20 cellular contexts compared by ENCODE assay signal in the genomic region with DNA sequence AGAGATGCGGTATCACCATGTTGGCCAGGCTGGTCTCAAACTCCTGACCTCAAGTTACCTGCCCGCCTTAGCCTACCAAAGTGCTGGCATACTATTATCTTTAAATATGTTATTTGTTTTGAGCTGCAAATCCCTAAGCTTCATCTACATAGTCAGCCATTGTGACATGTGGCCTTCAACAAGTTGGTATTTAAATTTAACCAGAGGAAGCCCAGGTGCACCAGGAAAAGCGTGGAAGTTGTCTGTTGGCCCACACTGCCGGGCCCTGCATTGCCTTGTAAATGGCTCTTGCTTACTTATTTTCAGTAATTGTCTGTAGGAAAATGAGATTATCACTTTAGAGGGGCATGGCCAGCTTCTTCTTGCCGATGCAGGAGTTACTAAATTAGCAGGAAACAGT. TPM values are rescaled to one million over a fixed set of nuclear protein-coding genes. Genes with fewer than 3 reads are reported as not detected.
DNase-seq lines count a peak whose midpoint lies in the region; ATAC-seq, FAIRE-seq and TF ChIP-seq lines count a peak whose summit lies in the region.
"Had no signal": no experiment of that assay in that cellular context is flagged by ENCODE, and none has a peak within 500 bp of the region (broad histone marks: within the 10 kb centered on the region; RNA-seq: fewer than 3 reads in every experiment).

No MANE protein-coding gene starts in this region.

- no peak overlapping the region for H2AK5ac ChIP-seq in trophoblast cell (ENCODE audit: low read length)

- H3K27ac Mint-ChIP-seq in WTC11 = peak overlapping the region; percentile 97
- no peak overlapping the region for H3K27ac Mint-ChIP-seq in CD4-positive, alpha-beta memory T cell
- H3K27ac Mint-ChIP-seq: CD8-positive, alpha-beta T cell had no signal

- H2AFZ ChIP-seq in HepG2 (ENCODE audit: low read length) (no peak overlapping the region), trophoblast cell (ENCODE audit: insufficient read depth, low read length, poor library complexity) (no peak overlapping the region)

- no peak overlapping the region for H2BK120ac ChIP-seq in trophoblast cell (ENCODE audit: insufficient read depth, low read length, poor library complexity)

- no peak overlapping the region for H2BK12ac ChIP-seq in trophoblast cell (ENCODE audit: low read length)

- H3K4ac ChIP-seq in trophoblast cell (ENCODE audit: low read depth, low read length) = peak overlapping the region; percentile 92

- POLR2A ChIA-PET in HepG2 (lab: Yijun Ruan, JAX) = no interaction called here
- POLR2A ChIA-PET in WTC11 (lab: Charles Lee) = interaction anchor here (0.5 to 1.3 kb wide), 4 partner anchors 9 to 42 kb away, joined by 3 read pairs; no protein-coding TSS in a partner anchor
- POLR2A ChIA-PET in CD4-positive, alpha-beta memory T cell (lab: Charles Lee; ENCODE audit: partially characterized antibody) = no interaction called here

- TF ChIP-seq EP300 in HepG2 (IDR thresholded peaks at IDR 0.05; ENCODE audit: low read depth in 2 of 2, low read length in 2 of 2) (no peak), HepG2 (CRISPR knock-in tag; IDR thresholded peaks at IDR 0.05; ENCODE audit: borderline replicate concordance) (no peak)

- TF ChIP-seq CTCF in HepG2 (CRISPR knock-in tag; IDR thresholded peaks at IDR 0.05) = no peak
- no peak for TF ChIP-seq CTCF in right lobe of liver (IDR thresholded peaks at IDR 0.05)
- TF ChIP-seq CTCF in WTC11 (IDR thresholded peaks at IDR 0.05) = no peak
- TF ChIP-seq CTCF in ascending aorta (IDR thresholded peaks at IDR 0.05) = no peak

- H3K18ac ChIP-seq in trophoblast cell (ENCODE audit: low read length) = no peak overlapping the region

- no peak overlapping the region for H4K8ac ChIP-seq in trophoblast cell (ENCODE audit: low read depth, low read length)

- no peaks in the 10 kb centered on the region for H3K27me3 Mint-ChIP-seq in WTC11 (ENCODE audit: low read depth)
- H3K27me3 Mint-ChIP-seq in CD4-positive, alpha-beta memory T cell = no peaks in the 10 kb centered on the region

- 0 out of 5 replicates have a peak, but pooled peaks cover 2 to 4% of the 10 kb centered on the region in 2 experiments for H3K36me3 ChIP-seq in HepG2 (replicated peaks in 1 of 2; ENCODE audit: control insufficient read depth in 1 of 2, insufficient read depth in 2 of 2, low read length in 2 of 2)
- H3K36me3 ChIP-seq in right lobe of liver = no peaks in the 10 kb centered on the region
- H3K36me3 ChIP-seq in iPS-18a (ENCODE audit: control insufficient read depth, low read depth, low read length) = no peaks in the 10 kb centered on the region
- H3K36me3 ChIP-seq in trophoblast cell (ENCODE audit: control insufficient read depth in 1 of 2, insufficient read depth in 2 of 2, low read length in 2 of 2) = no peaks in the 10 kb centered on the region
- H3K36me3 ChIP-seq in CD4-positive, alpha-beta memory T cell (ENCODE audit: insufficient read depth, low read length) = no peaks in the 10 kb centered on the region
- H3K36me3 ChIP-seq in ascending aorta = no peaks in the 10 kb centered on the region

- no peaks in the 10 kb centered on the region for H3K79me1 ChIP-seq in trophoblast cell (ENCODE audit: low read length)

- CTCF ChIA-PET in HepG2 (lab: Yijun Ruan, JAX; ENCODE audit: low intra/inter-chr PET ratio, low total read pairs) = no interaction called here
- CTCF ChIA-PET in WTC11 (lab: Charles Lee) = interaction anchor here (0.8 to 1.5 kb wide), 8 partner anchors 14 to 167 kb away, joined by 3 to 7 read pairs (median 4); no protein-coding TSS in a partner anchor
- CTCF ChIA-PET in CD4-positive, alpha-beta memory T cell (lab: Charles Lee; ENCODE audit: partially characterized antibody) = interaction anchor here (1.7 kb wide), 1 partner anchor 32 kb away, joined by 6 read pairs; no protein-coding TSS in a partner anchor

- no peak for ATAC-seq in HepG2
- no peak for ATAC-seq in right lobe of liver
- peak; percentile 79 for ATAC-seq in WTC11
- ATAC-seq in GM18858 (IDR thresholded peaks at IDR 0.05; ENCODE audit: unreplicated experiment) = no peak
- ATAC-seq: A549; CD8-positive, alpha-beta T cell; K562 had no signal

- in situ Hi-C loops in HepG2 (cut with HindIII; ENCODE audit: extremely low pct_ligation_motif_present, low pct_unique_long_range_greater_than_20kb) = no loop called here

- H3K4me3 Mint-ChIP-seq in WTC11 = no peak overlapping the region
- no peak overlapping the region for H3K4me3 Mint-ChIP-seq in CD4-positive, alpha-beta memory T cell
- H3K4me3 Mint-ChIP-seq: CD8-positive, alpha-beta T cell had no signal

- H3K79me2 ChIP-seq in HepG2 (ENCODE audit: insufficient read depth, low read length) = peaks cover 97% of the 10 kb centered on the region
- peaks cover 15% of the 10 kb centered on the region for H3K79me2 ChIP-seq in trophoblast cell (ENCODE audit: control insufficient read depth, insufficient read depth, low read length, poor library complexity)

- H3K27me3 ChIP-seq in HepG2 (ENCODE audit: control insufficient read depth in 1 of 2, insufficient read depth in 2 of 2, low read length in 2 of 2) (no peaks in the 10 kb centered on the region; a peak in 1 of 5 replicates), right lobe of liver (no peaks in the 10 kb centered on the region), iPS-18a (ENCODE audit: control insufficient read depth, insufficient read depth, low read length) (no peaks in the 10 kb centered on the region), trophoblast cell (ENCODE audit: insufficient read depth, low read length) (no peaks in the 10 kb centered on the region), ascending aorta (no peaks in the 10 kb centered on the region)
- peaks cover under 1% of the 10 kb centered on the region for H3K27me3 ChIP-seq in CD4-positive, alpha-beta memory T cell (ENCODE audit: insufficient read depth, low read length)

- 93% methylated on average over 5 of the region's 5 CpGs for WGBS in HepG2 (ENCODE audit: low lambda C conversion rate)
- WGBS in right lobe of liver (ENCODE audit: insufficient coverage, low coverage, low lambda C conversion rate, missing lambda C conversion rate) = 89% methylated on average over 3 of the region's 5 CpGs
- no CpG with 5 or more reads among the region's 5 CpGs for WGBS in trophoblast cell (ENCODE audit: extremely low coverage, insufficient coverage, insufficient read length)

- FAIRE-seq in HepG2 (lab: Jason Lieb, UNC) = no peak
- FAIRE-seq: A549, H54, HTR-8/SVneo, K562 had no signal

- DNase-seq in HepG2 (ENCODE audit: low spot score) = no peak
- DNase-seq in right lobe of liver = no peak
- no peak for DNase-seq in WTC11 (ENCODE audit: low spot score)
- no peak for DNase-seq in trophoblast cell
- DNase-seq in CD4-positive, alpha-beta memory T cell = no peak
- no peak for DNase-seq in ascending aorta (ENCODE audit: low spot score in 2 of 2)
- DNase-seq: AML-193; Calu3; CD8-positive, alpha-beta T cell; DMS79 treated with DMSO at 0.1 percent for 48 hours; GF-D8; IMR-90 had no signal

- no peak overlapping the region for H3K14ac ChIP-seq in trophoblast cell (ENCODE audit: low read length)

- H3K9me3 ChIP-seq in HepG2 (ENCODE audit: low read length) = no peaks in the 10 kb centered on the region
- H3K9me3 ChIP-seq in right lobe of liver = no peaks in the 10 kb centered on the region
- no peaks in the 10 kb centered on the region for H3K9me3 ChIP-seq in iPS-18a (ENCODE audit: control insufficient read depth, low read depth, low read length)
- no peaks in the 10 kb centered on the region for H3K9me3 ChIP-seq in trophoblast cell (ENCODE audit: insufficient read depth, low read depth, low read length)
- no peaks in the 10 kb centered on the region for H3K9me3 ChIP-seq in CD4-positive, alpha-beta memory T cell (ENCODE audit: control insufficient read depth in 1 of 2, low read length in 2 of 2)
- H3K9me3 ChIP-seq in ascending aorta = no peaks in the 10 kb centered on the region
- H3K9me3 ChIP-seq: A549 had no signal

- H4K91ac ChIP-seq in trophoblast cell (ENCODE audit: low read depth, low read length) = no peak overlapping the region

- no peaks in the 10 kb centered on the region for H3K9me3 Mint-ChIP-seq in WTC11
- H3K9me3 Mint-ChIP-seq in CD4-positive, alpha-beta memory T cell = no peaks in the 10 kb centered on the region
- H3K9me3 Mint-ChIP-seq: CD8-positive, alpha-beta T cell had no signal

- H4K12ac ChIP-seq in trophoblast cell (ENCODE audit: low read depth, low read length) = no peak overlapping the region

- H3K4me2 ChIP-seq in HepG2 (ENCODE audit: low read depth, low read length) = peak overlapping the region; percentile 33
- H3K4me2 ChIP-seq in trophoblast cell (ENCODE audit: low read length) = no peak overlapping the region
- H3K4me2 ChIP-seq: A549 had no signal

- intact Hi-C loops in HepG2 (cut with micrococcal nuclease; ENCODE audit: unreplicated experiment) = no loop called here
- intact Hi-C loops in right lobe of liver (cut with DNase I) = no loop called here
- intact Hi-C loops in CD4-positive, alpha-beta memory T cell (cut with micrococcal nuclease) = no loop called here
- intact Hi-C loops in ascending aorta (cut with DNase I) = no loop called here

- peaks cover 46% of the 10 kb centered on the region for H4K20me1 ChIP-seq in HepG2 (ENCODE audit: insufficient read depth, low read length)

- peak overlapping the region; percentile 40 for H3K27ac ChIP-seq in HepG2 (ENCODE audit: extremely low read length, insufficient read depth, low read length)
- no peak overlapping the region for H3K27ac ChIP-seq in right lobe of liver
- H3K27ac ChIP-seq in iPS-18a (ENCODE audit: low read length) = peak overlapping the region; percentile 35
- H3K27ac ChIP-seq in trophoblast cell (ENCODE audit: low read depth, low read length) = no peak overlapping the region
- H3K27ac ChIP-seq in CD4-positive, alpha-beta memory T cell (ENCODE audit: low read depth, low read length) = no peak overlapping the region
- H3K27ac ChIP-seq in ascending aorta = no peak overlapping the region
- H3K27ac ChIP-seq: 22Rv1, A549, C4-2B had no signal

- TF ChIP-seq POLR2A in HepG2 (IDR thresholded peaks at IDR 0.05; ENCODE audit: insufficient read depth in 1 of 2, low read depth in 2 of 2, low read length in 2 of 2) = no peak
- TF ChIP-seq POLR2A in right lobe of liver (IDR thresholded peaks at IDR 0.05) = no peak

- no TSS peak for BruUV-seq in HepG2 (replicated peaks; lab: Mats Ljungman, UMichigan)

- no peak for TF ChIP-seq RAD21 in HepG2 (CRISPR knock-in tag; IDR thresholded peaks at IDR 0.05)

- no peak overlapping the region for H3K9ac ChIP-seq in HepG2 (ENCODE audit: insufficient read depth, low read depth, low read length)
- no peak overlapping the region for H3K9ac ChIP-seq in iPS-18a (ENCODE audit: low read length)
- H3K9ac ChIP-seq in trophoblast cell (ENCODE audit: low read length) = no peak overlapping the region

- H3K36me3 Mint-ChIP-seq in WTC11 = no peaks in the 10 kb centered on the region
- H3K36me3 Mint-ChIP-seq in CD4-positive, alpha-beta memory T cell = no peaks in the 10 kb centered on the region
- H3K36me3 Mint-ChIP-seq: CD8-positive, alpha-beta T cell had no signal

- no peak overlapping the region for H3K23ac ChIP-seq in trophoblast cell (ENCODE audit: low read length)

- no peak overlapping the region for H2BK5ac ChIP-seq in trophoblast cell (ENCODE audit: low read depth, low read length, poor library complexity)

- H3K4me1 Mint-ChIP-seq in WTC11 = peaks cover 73% of the 10 kb centered on the region
- peaks cover 3 to 10% (median 5%) of the 10 kb centered on the region in 4 donors for H3K4me1 Mint-ChIP-seq in CD4-positive, alpha-beta memory T cell

- peaks cover 87% of the 10 kb centered on the region for H3K4me1 ChIP-seq in HepG2 (ENCODE audit: insufficient read depth, low read length)
- peaks cover 0 to 46% (median 12%) of the 10 kb centered on the region in 4 donors for H3K4me1 ChIP-seq in right lobe of liver
- peaks cover 53% of the 10 kb centered on the region for H3K4me1 ChIP-seq in iPS-18a (ENCODE audit: control insufficient read depth, low read depth, low read length)
- H3K4me1 ChIP-seq in trophoblast cell (ENCODE audit: control insufficient read depth in 1 of 2, insufficient read depth in 2 of 2, low read length in 2 of 2) = no peaks in the 10 kb centered on the region
- peaks cover 4% of the 10 kb centered on the region for H3K4me1 ChIP-seq in CD4-positive, alpha-beta memory T cell (ENCODE audit: insufficient read depth, low read length)
- peaks cover 0 to 3% of the 10 kb centered on the region in 2 donors for H3K4me1 ChIP-seq in ascending aorta

- H3K4me3 ChIP-seq in HepG2 (replicated peaks in 1 of 3; ENCODE audit: insufficient read depth in 1 of 3, low read depth in 2 of 3, low read length in 3 of 3) (no peak overlapping the region), right lobe of liver (no peak overlapping the region), iPS-18a (ENCODE audit: low read length) (no peak overlapping the region), trophoblast cell (ENCODE audit: low read depth, low read length) (no peak overlapping the region), ascending aorta (no peak overlapping the region)
- no peak overlapping the region for H3K4me3 ChIP-seq in CD4-positive, alpha-beta memory T cell (ENCODE audit: low read length in 2 of 2)
- H3K4me3 ChIP-seq: A549, K562 had no signal

RNA-seq across cellular contexts. Expression of a gene that starts 6.0 kb away (rescaled TPM):
- 40.0 and 44.6 TPM in 2 replicates for total RNA-seq in HepG2 (2016; rRNA removed; fragmentation: Illumina TruSeq; extraction: Trizol)
- total RNA-seq in HepG2 (2016; cell fraction: cytosol; rRNA removed; fragmentation: Illumina TruSeq; extraction: Trizol; ENCODE audit: low read depth) = 9.4 and 9.9 TPM in 2 replicates
- 39.3 and 44.7 TPM in 2 replicates for total RNA-seq in HepG2 (2016; cell fraction: insoluble cytoplasmic fraction; rRNA removed; fragmentation: Illumina TruSeq; extraction: Trizol)
- 20.4 and 25.6 TPM in 2 replicates for total RNA-seq in HepG2 (2016; cell fraction: membrane; rRNA removed; fragmentation: Illumina TruSeq; extraction: Trizol)
- 53.6 and 60.5 TPM in 2 replicates for total RNA-seq in HepG2 (2016; cell fraction: nucleus; rRNA removed; fragmentation: Illumina TruSeq; extraction: Trizol)
- polyA plus RNA-seq in HepG2 (2011; rRNA removed) = 39.9 and 50.1 TPM in 2 replicates
- 28.1 and 30.9 TPM in 2 replicates for polyA plus RNA-seq in HepG2 (2011; cell fraction: cytosol; rRNA removed)
- polyA plus RNA-seq in HepG2 (2011; cell fraction: nucleus; rRNA removed) = 89.9 and 101 TPM in 2 replicates
- polyA plus RNA-seq in HepG2 (2012) = 43.9 and 54.9 TPM in 2 replicates
- polyA plus RNA-seq in HepG2 (2016; cell fraction: cytosol; fragmentation: Illumina TruSeq; extraction: Trizol; ENCODE audit: low read depth) = 0.82 and 1.0 TPM in 2 replicates
- 26.2 and 27.1 TPM in 2 replicates for polyA plus RNA-seq in HepG2 (2016; cell fraction: insoluble cytoplasmic fraction; fragmentation: Illumina TruSeq; extraction: Trizol; ENCODE audit: low read depth)
- 5.2 and 6.2 TPM in 2 replicates for polyA plus RNA-seq in HepG2 (2016; cell fraction: membrane; fragmentation: Illumina TruSeq; extraction: Trizol; ENCODE audit: low read depth)
- 41.4 and 50.5 TPM in 2 replicates for polyA plus RNA-seq in HepG2 (2016; cell fraction: nucleus; fragmentation: Illumina TruSeq; extraction: Trizol; ENCODE audit: insufficient read depth, low read depth)
- 11.7 and 43.0 TPM in 2 replicates for polyA minus RNA-seq in HepG2 (2011; rRNA and poly(A)+ RNA removed; ENCODE audit: low replicate concordance)
- polyA minus RNA-seq in HepG2 (2011; cell fraction: cytosol; rRNA and poly(A)+ RNA removed) = 33.9 and 36.8 TPM in 2 replicates
- polyA minus RNA-seq in HepG2 (2011; cell fraction: nucleus; rRNA and poly(A)+ RNA removed) = 200 and 232 TPM in 2 replicates
- 10 to 100 TPM; 19.5 to 48.9 (median 34.4) TPM for total RNA-seq in right lobe of liver
- 126 to 133 TPM (median 133 TPM) in 3 replicates for total RNA-seq in WTC11 (2021)
- 21.6 and 22.7 TPM in 2 replicates for polyA plus RNA-seq in trophoblast cell (2013)
- total RNA-seq in CD4-positive, alpha-beta memory T cell = 1 to 10 TPM; 7.3 to 7.6 TPM
- 1 to 10 TPM; 2.3 to 3.1 TPM for polyA plus RNA-seq in CD4-positive, alpha-beta memory T cell
- total RNA-seq in ascending aorta = 3.8 TPM

Comparison
In these comparisons a context has a peak if more than half of its experiments do, and no peak if none do; other contexts are left out.
1. H3K27ac ChIP-seq: peak in HepG2 (single experiment) and iPS-18a (single experiment); none in right lobe of liver (0 of 3), trophoblast cell (single experiment), CD4-positive, alpha-beta memory T cell (single experiment) and ascending aorta (0 of 2).